ENCODE assay signal across 11 cellular contexts in genomic region chr16:24887472-24887871, GRCh38. TPM values are rescaled to one million over a fixed set of nuclear protein-coding genes. Genes with fewer than 3 reads are reported as not detected.
"Had no signal": no experiment of that assay in that cellular context is flagged by ENCODE, and none has a peak within 500 bp of the region (broad histone marks: within the 10 kb centered on the region; RNA-seq: fewer than 3 reads in every experiment).

No MANE protein-coding gene starts in this region.

- H3K27ac ChIP-seq: GM23248 had no signal

- H3K9me3 ChIP-seq: HAP-1 had no signal

- H3K9ac ChIP-seq: GM23248 had no signal

- FAIRE-seq: H1, H54 had no signal

- H3K4me2 ChIP-seq: GM23338 had no signal

- H3K4me1 ChIP-seq: HAP-1 had no signal

- H3K36me3 ChIP-seq: HAP-1 had no signal

- ATAC-seq: GM23338, HCT116 had no signal

- H3K4me3 ChIP-seq: GM23248, GM23338, HAP-1 had no signal

- H2AFZ ChIP-seq: GM23248, GM23338 had no signal

- DNase-seq: GM23248, GOT3, H7, H9, HCEC 1CT, HFFc6 had no signal

RNA-seq across cellular contexts. Expression of gene SLC5A11, which starts 41.7 kb away (rescaled TPM):
- total RNA-seq: GM23248, H7 had no signal
- polyA plus RNA-seq: GM23248, GM23338 had no signal
